14 cellular contexts compared by ENCODE assay signal in genomic region chr1:41046347-41046775, GRCh38. TPM values are rescaled to one million over a fixed set of nuclear protein-coding genes. Genes with fewer than 3 reads are reported as not detected.
A peak's percentile ranks its signal among the peaks of the same experiment; 100 is the strongest.
DNase-seq lines count a peak whose midpoint lies in the region; ATAC-seq and TF ChIP-seq lines count a peak whose summit lies in the region.
"Had no signal": no experiment of that assay in that cellular context is flagged by ENCODE, and none has a peak within 500 bp of the region (broad histone marks: within the 10 kb centered on the region; RNA-seq: fewer than 3 reads in every experiment).

No MANE protein-coding gene starts in this region.

- H3K4me1 ChIP-seq in mucosa of descending colon (ENCODE audit: low read depth) = peaks cover 14% of the 10 kb centered on the region

- H3K27ac ChIP-seq in RWPE1 = peak overlapping the region; percentile 94

- H3K36me3 Mint-ChIP-seq in type B pancreatic cell = peaks cover 47% of the 10 kb centered on the region
- peaks cover 20% of the 10 kb centered on the region for H3K36me3 Mint-ChIP-seq in activated naive CD8-positive, alpha-beta T cell treated with anti-CD3 and anti-CD28 coated beads, Interleukin-2, amount 50 U/mL, for 24 hours (ENCODE audit: low read depth)

- H3K36me3 ChIP-seq in mucosa of descending colon (ENCODE audit: low read depth) = no peaks in the 10 kb centered on the region

- H3K27me3 Mint-ChIP-seq in type B pancreatic cell = no peaks in the 10 kb centered on the region
- no peaks in the 10 kb centered on the region for H3K27me3 Mint-ChIP-seq in activated naive CD8-positive, alpha-beta T cell treated with anti-CD3 and anti-CD28 coated beads, Interleukin-2, amount 50 U/mL, for 24 hours
- H3K27me3 Mint-ChIP-seq: activated naive CD8-positive, alpha-beta T cell; CD4-positive, alpha-beta memory T cell; dendritic cell treated with granulocyte-macrophage colony-stimulating factor and Interleukin-4, amounts not matched to agents 40 ng/mL and 50 ng/mL, for 4 days had no signal

- H3K27ac Mint-ChIP-seq in type B pancreatic cell = peak overlapping the region; percentile 62
- H3K27ac Mint-ChIP-seq in activated naive CD8-positive, alpha-beta T cell treated with anti-CD3 and anti-CD28 coated beads, Interleukin-2, amount 50 U/mL, for 24 hours = no peak overlapping the region
- H3K27ac Mint-ChIP-seq: activated naive CD8-positive, alpha-beta T cell; dendritic cell treated with granulocyte-macrophage colony-stimulating factor and Interleukin-4, amounts not matched to agents 40 ng/mL and 50 ng/mL, for 4 days; GM23338 had no signal

- H3K9me3 Mint-ChIP-seq in type B pancreatic cell = no peaks in the 10 kb centered on the region
- no peaks in the 10 kb centered on the region for H3K9me3 Mint-ChIP-seq in activated naive CD8-positive, alpha-beta T cell treated with anti-CD3 and anti-CD28 coated beads, Interleukin-2, amount 50 U/mL, for 24 hours
- H3K9me3 Mint-ChIP-seq: CD4-positive, alpha-beta memory T cell; dendritic cell treated with granulocyte-macrophage colony-stimulating factor and Interleukin-4, amounts not matched to agents 40 ng/mL and 50 ng/mL, for 4 days; GM23338 had no signal

- TF ChIP-seq CTCF in RWPE1 (conservative IDR thresholded peaks at IDR 0.05; ENCODE audit: low read depth) (no peak), epithelial cell of esophagus (IDR thresholded peaks at IDR 0.05; ENCODE audit: insufficient read depth, low read depth, low read length, missing control alignments) (no peak), mucosa of descending colon (IDR thresholded peaks at IDR 0.05) (no peak), type B pancreatic cell (conservative IDR thresholded peaks at IDR 0.05) (no peak)

- POLR2A ChIA-PET in RWPE1 (lab: Yijun Ruan, JAX; ENCODE audit: low non-redundant PET) = no interaction called here

- CTCF ChIA-PET in RWPE1 (lab: Yijun Ruan, JAX) = interaction anchor here (0.7 kb wide), 2 partner anchors 268 to 355 kb away, joined by 3 read pairs; no protein-coding TSS in a partner anchor

- ATAC-seq in mucosa of descending colon = peak; percentile 79
- no peak for ATAC-seq in activated naive CD8-positive, alpha-beta T cell treated with anti-CD3 and anti-CD28 coated beads, Interleukin-2, amount 50 U/mL, for 24 hours
- ATAC-seq: GM23338 had no signal

- no peaks in the 10 kb centered on the region for H3K9me3 ChIP-seq in mucosa of descending colon

- peaks cover 6% of the 10 kb centered on the region for H3K4me1 Mint-ChIP-seq in type B pancreatic cell (ENCODE audit: unreplicated experiment)
- peaks cover 4% of the 10 kb centered on the region for H3K4me1 Mint-ChIP-seq in activated naive CD8-positive, alpha-beta T cell treated with anti-CD3 and anti-CD28 coated beads, Interleukin-2, amount 50 U/mL, for 24 hours

- H3K4me3 ChIP-seq in epithelial cell of esophagus (ENCODE audit: low read length) (no peak overlapping the region), mucosa of descending colon (no peak overlapping the region)
- H3K4me3 ChIP-seq: GM23338 had no signal

- intact Hi-C loops in mucosa of descending colon (cut with DNase I, micrococcal nuclease) = no loop called here

- DNase-seq in RWPE1 (ENCODE audit: low spot score) = no peak
- peak; percentile 77 for DNase-seq in epithelial cell of esophagus (ENCODE audit: low read depth)
- peak in 2 of 3 donors; percentile 54 to 57 for DNase-seq in mucosa of descending colon
- DNase-seq in type B pancreatic cell (ENCODE audit: extremely low spot score, unreplicated experiment) = no peak
- DNase-seq in activated naive CD8-positive, alpha-beta T cell treated with anti-CD3 and anti-CD28 coated beads, Interleukin-2, amount 50 U/mL, for 24 hours = no peak
- DNase-seq in GM19238 (ENCODE audit: insufficient read length, low spot score) = no peak
- no peak for DNase-seq in central memory CD4-positive, alpha-beta T cell
- DNase-seq: CD4-positive, alpha-beta memory T cell; foreskin melanocyte; GDM1; NCI-H524 had no signal

- H3K4me3 Mint-ChIP-seq in type B pancreatic cell = no peak overlapping the region
- no peak overlapping the region for H3K4me3 Mint-ChIP-seq in activated naive CD8-positive, alpha-beta T cell treated with anti-CD3 and anti-CD28 coated beads, Interleukin-2, amount 50 U/mL, for 24 hours
- H3K4me3 Mint-ChIP-seq: activated naive CD8-positive, alpha-beta T cell; CD4-positive, alpha-beta memory T cell; dendritic cell treated with granulocyte-macrophage colony-stimulating factor and Interleukin-4, amounts not matched to agents 40 ng/mL and 50 ng/mL, for 4 days; GM23338 had no signal

RNA-seq across cellular contexts. Expression of gene SLFNL1, which starts 24.8 kb away (rescaled TPM):
- under 1 TPM; 0.29 to 0.82 (median 0.41) TPM for total RNA-seq in mucosa of descending colon
- 0.14 and 0.60 TPM in 2 replicates for total RNA-seq in type B pancreatic cell (ENCODE audit: low replicate concordance)

Comparison
In these comparisons a context has a peak if more than half of its experiments do, and no peak if none do; other contexts are left out.
1. DNase-seq: peak in epithelial cell of esophagus (single experiment) and mucosa of descending colon (2 of 3); none in RWPE1 (single experiment), type B pancreatic cell (single experiment), activated naive CD8-positive, alpha-beta T cell treated with anti-CD3 and anti-CD28 coated beads, Interleukin-2, amount 50 U/mL, for 24 hours (single experiment), GM19238 (single experiment) and central memory CD4-positive, alpha-beta T cell (single experiment).